In genomic region chr9:33044677-33045282, GRCh38 we compare ENCODE assay signal across 1 cellular context.
TF ChIP-seq lines count a peak whose summit lies in the region.

No MANE protein-coding gene starts in this region.

TF ChIP-seq in SK-N-SH, 30 proteins besides CTCF, POLR2A, EP300 and RAD21 (continued from another document):
- no peak for TF ChIP-seq SIN3A (IDR thresholded peaks at IDR 0.05; ENCODE audit: borderline replicate concordance, low read depth, low read length)
- no peak for TF ChIP-seq USF2 (IDR thresholded peaks at IDR 0.05; ENCODE audit: borderline replicate concordance, low read depth, low read length)
